In the genomic region with DNA sequence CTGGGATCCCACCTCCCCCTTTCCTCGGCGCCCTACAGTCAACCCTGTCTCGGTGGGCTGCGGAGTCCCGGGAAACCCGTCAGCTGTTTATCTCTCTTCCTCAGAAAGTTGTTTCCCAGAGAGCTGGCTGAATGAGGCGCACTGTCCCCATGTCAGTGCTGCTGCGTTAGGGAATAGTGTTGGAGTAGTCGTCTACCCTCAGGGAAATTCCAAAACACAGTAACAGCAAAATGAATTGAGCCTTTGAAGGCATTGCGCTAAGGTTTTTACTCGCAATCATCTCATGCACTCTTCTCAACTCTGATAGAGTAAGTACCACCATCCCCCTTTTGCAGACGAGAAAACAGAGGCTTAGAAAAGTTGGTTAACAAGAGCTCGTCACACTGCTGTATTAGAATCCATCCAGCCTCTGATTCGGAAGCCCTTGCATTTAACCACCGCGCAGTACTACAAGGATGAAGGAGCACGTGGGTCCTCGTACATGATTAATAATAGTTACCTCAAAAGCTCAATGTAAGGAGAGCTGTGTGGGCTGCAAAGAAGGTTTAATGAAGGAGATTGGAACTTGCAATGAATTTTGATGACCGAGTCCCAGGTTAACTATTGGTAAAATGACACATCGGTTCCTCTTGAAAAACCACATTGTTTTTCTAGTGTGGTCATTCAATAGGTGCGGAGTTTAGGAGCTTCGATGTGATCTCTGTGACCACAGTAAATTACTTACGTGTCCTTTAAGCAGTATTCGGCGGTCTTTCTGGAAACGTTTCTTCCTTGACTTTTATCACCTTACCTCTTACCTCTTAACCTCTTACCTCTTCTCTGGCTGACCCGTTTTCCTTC, we compare ENCODE assay signal across 8 cellular contexts. TPM values are rescaled to one million over a fixed set of nuclear protein-coding genes. Genes with fewer than 3 reads are reported as not detected.
DNase-seq lines count a peak whose midpoint lies in the region; FAIRE-seq and TF ChIP-seq lines count a peak whose summit lies in the region.

No MANE protein-coding gene starts in this region.

- H3K9ac ChIP-seq in astrocyte (ENCODE audit: low read length) = peak overlapping the region; percentile 94

- H3K27me3 Mint-ChIP-seq in astrocyte (ENCODE audit: low read depth, unreplicated experiment) = no peaks in the 10 kb centered on the region

- H3K36me3 ChIP-seq in astrocyte (ENCODE audit: insufficient read depth, low read length) = no peaks in the 10 kb centered on the region
- H3K36me3 ChIP-seq in small intestine (ENCODE audit: control insufficient read depth in 2 of 2, insufficient read depth in 2 of 2, low read length in 2 of 2) = no peaks in the 10 kb centered on the region

- peak overlapping the region; percentile 83 for H2AFZ ChIP-seq in astrocyte (ENCODE audit: low read depth, low read length)

- H3K36me3 Mint-ChIP-seq in astrocyte (ENCODE audit: low read depth, unreplicated experiment) = no peaks in the 10 kb centered on the region

- TF ChIP-seq CTCF in astrocyte (IDR thresholded peaks at IDR 0.05; ENCODE audit: insufficient read depth, low read depth, low read length) = no peak

- 0 to 3% (median 2%) methylated on average over 26 to 27 of the region's 27 CpGs for WGBS in small intestine, 3 donors

- peak overlapping the region; percentile 75 for H3K27ac Mint-ChIP-seq in astrocyte (ENCODE audit: unreplicated experiment)

- H3K79me2 ChIP-seq in astrocyte (ENCODE audit: insufficient read depth, low read length) = peaks cover 37% of the 10 kb centered on the region

- no peak; the same call in 1 of the 2 replicates for TF ChIP-seq POLR2A in H54 (IDR thresholded peaks at IDR 0.05; ENCODE audit: low read depth, low read length)

- H3K27me3 ChIP-seq in astrocyte (ENCODE audit: insufficient read depth, low read length) (no peaks in the 10 kb centered on the region), small intestine (ENCODE audit: control insufficient read depth in 2 of 2, insufficient read depth in 2 of 2, low read length in 2 of 2) (no peaks in the 10 kb centered on the region)

- H3K4me3 ChIP-seq in astrocyte (ENCODE audit: insufficient read depth, low read depth, low read length) (peak overlapping the region; percentile 75), iPS-18c (ENCODE audit: insufficient read depth, low read depth, low read length) (peak overlapping the region; percentile 86), small intestine (ENCODE audit: low read depth in 1 of 2, low read length in 2 of 2) (peak overlapping the region; percentile 40 to 56)

- H3K4me2 ChIP-seq in astrocyte (ENCODE audit: low read length) = peak overlapping the region; percentile 93

- FAIRE-seq in H54 (lab: Jason Lieb, UNC) = peak; percentile 50
- no peak for FAIRE-seq in astrocyte (lab: Jason Lieb, UNC)
- FAIRE-seq in small intestine (lab: Jason Lieb, UNC) = no peak

- DNase-seq in NCI-H446 (lab: John Stamatoyannopoulos, UW) = peak; percentile 26 to 46
- no peak for DNase-seq in NCI-H446 treated with DMSO at 0.1 percent for 48 hours (lab: John Stamatoyannopoulos, UW)
- peak; percentile 10 for DNase-seq in H54 (ENCODE audit: insufficient read length, low spot score)
- DNase-seq in NCI-H526 (lab: John Stamatoyannopoulos, UW) = peak; percentile 88 to 89
- DNase-seq in astrocyte (ENCODE audit: low read depth) = peak; percentile 50
- DNase-seq in small intestine = peak; percentile 51
- no peak for DNase-seq in SK-N-DZ (ENCODE audit: low spot score)

- peak overlapping the region; percentile 92 for H3K4me3 Mint-ChIP-seq in astrocyte (ENCODE audit: unreplicated experiment)

- H3K9me3 Mint-ChIP-seq in astrocyte (ENCODE audit: unreplicated experiment) = no peaks in the 10 kb centered on the region

- H3K9me3 ChIP-seq in astrocyte (ENCODE audit: insufficient read depth, low read depth, low read length) (no peaks in the 10 kb centered on the region), iPS-18c (ENCODE audit: control insufficient read depth, insufficient read depth, low read length) (peaks cover 2% of the 10 kb centered on the region), small intestine (ENCODE audit: control insufficient read depth, low read depth) (no peaks in the 10 kb centered on the region)

- H3K27ac ChIP-seq in astrocyte (ENCODE audit: low read depth, low read length) = peak overlapping the region; percentile 55
- peak overlapping the region; percentile 27 to 81 for H3K27ac ChIP-seq in small intestine (ENCODE audit: low read depth in 1 of 2, low read length in 1 of 2)

- H3K4me1 ChIP-seq in astrocyte (ENCODE audit: insufficient read depth, low read length) (peaks cover 11% of the 10 kb centered on the region), small intestine (ENCODE audit: control insufficient read depth in 2 of 2, insufficient read depth in 1 of 2, low read depth in 1 of 2, low read length in 1 of 2) (peaks cover 0 to 4% of the 10 kb centered on the region in 2 donors)

- H4K20me1 ChIP-seq in astrocyte (ENCODE audit: insufficient read depth, low read length) = peaks cover 9% of the 10 kb centered on the region

- H3K4me1 Mint-ChIP-seq in astrocyte (ENCODE audit: low read depth, unreplicated experiment) = peaks cover 12% of the 10 kb centered on the region

RNA-seq across cellular contexts. Expression of a gene that starts 0.8 kb away (rescaled TPM):
- 31.8 and 36.7 TPM in 2 replicates for total RNA-seq in astrocyte
- 10 to 100 TPM in 2 of 3 donors, 1 to 10 TPM in 1; 9.7 to 16.8 (median 10.7) TPM for polyA plus RNA-seq in small intestine
- 14.0 and 16.7 TPM in 2 replicates for polyA plus RNA-seq in SK-N-DZ (2014; cell fraction: cytosol; rRNA removed)
- 15.9 and 17.3 TPM in 2 replicates for polyA plus RNA-seq in SK-N-DZ (2014; cell fraction: nucleus; rRNA removed)

Comparison
In these comparisons a context has a peak if more than half of its experiments do, and no peak if none do; other contexts are left out.
1. DNase-seq: peak in NCI-H446 (2 of 2), H54 (single experiment), NCI-H526 (2 of 2), astrocyte (single experiment) and small intestine (single experiment); none in NCI-H446 treated with DMSO at 0.1 percent for 48 hours (single experiment) and SK-N-DZ (single experiment).
2. Peak in every context shown above with its lines, with median percentiles within 50 percentile points of each other: H3K4me3 ChIP-seq.